Comparison of ENCODE assay signal across 11 cellular contexts in genomic region chr22:31692186-31692886, GRCh38. TPM values are rescaled to one million over a fixed set of nuclear protein-coding genes. Genes with fewer than 3 reads are reported as not detected.
A peak's percentile ranks its signal among the peaks of the same experiment; 100 is the strongest.
DNase-seq lines count a peak whose midpoint lies in the region; ATAC-seq, FAIRE-seq and TF ChIP-seq lines count a peak whose summit lies in the region.
"Had no signal": no experiment of that assay in that cellular context is flagged by ENCODE, and none has a peak within 500 bp of the region (broad histone marks: within the 10 kb centered on the region; RNA-seq: fewer than 3 reads in every experiment).

No MANE protein-coding gene starts in this region.

- H3K9me3 Mint-ChIP-seq in CD8-positive, alpha-beta T cell: no peaks in the 10 kb centered on the region
- no peaks in the 10 kb centered on the region for H3K9me3 Mint-ChIP-seq in activated naive CD8-positive, alpha-beta T cell (ENCODE audit: low read depth)
- H3K9me3 Mint-ChIP-seq: memory B cell had no signal

- CTCF ChIA-PET in CD8-positive, alpha-beta T cell (lab: Charles Lee): interaction anchor here (0.8 kb wide), 1 partner anchor 27 kb away, joined by 4 read pairs; no protein-coding TSS in a partner anchor

- dilution Hi-C loops in keratinocyte (cut with MboI; ENCODE audit: extremely low pct_ligation_motif_present, low sequenced_read_pairs): no loop called here

- H3K27ac Mint-ChIP-seq in CD8-positive, alpha-beta T cell: peak overlapping the region; percentile 56
- H3K27ac Mint-ChIP-seq in activated naive CD8-positive, alpha-beta T cell: peak overlapping the region; percentile 51
- H3K27ac Mint-ChIP-seq: memory B cell had no signal

- H3K36me3 ChIP-seq in CD8-positive, alpha-beta T cell (ENCODE audit: insufficient read depth, low read length): peaks cover 8% of the 10 kb centered on the region
- peaks cover 3 to 16% of the 10 kb centered on the region in 2 experiments for H3K36me3 ChIP-seq in keratinocyte (ENCODE audit: control insufficient read depth in 2 of 2, extremely low read depth in 1 of 2, insufficient read depth in 2 of 2, low read length in 2 of 2)

- TF ChIP-seq CTCF in CD8-positive, alpha-beta T cell (IDR thresholded peaks at IDR 0.05): no peak
- TF ChIP-seq CTCF in keratinocyte (optimal IDR thresholded peaks at IDR 0.05 in 1 of 3, IDR thresholded peaks at IDR 0.05 in 1 of 3, conservative IDR thresholded peaks at IDR 0.05 in 1 of 3; ENCODE audit: extremely low read depth in 1 of 3, insufficient read depth in 2 of 3, low read length in 3 of 3): peak in 1 of 3 experiments; percentile 16

- no peaks in the 10 kb centered on the region for H4K20me1 ChIP-seq in keratinocyte (ENCODE audit: control insufficient read depth, extremely low read depth, insufficient read depth, low read length)

- H3K27me3 ChIP-seq in CD8-positive, alpha-beta T cell (ENCODE audit: insufficient read depth, low read length): no peaks in the 10 kb centered on the region
- H3K27me3 ChIP-seq in keratinocyte (ENCODE audit: control insufficient read depth, extremely low read depth, insufficient read depth, low read length): no peaks in the 10 kb centered on the region
- H3K27me3 ChIP-seq: sigmoid colon had no signal

- no peaks in the 10 kb centered on the region for H3K4me1 ChIP-seq in CD8-positive, alpha-beta T cell (ENCODE audit: insufficient read depth, low read length)
- no peaks in the 10 kb centered on the region for H3K4me1 ChIP-seq in keratinocyte (ENCODE audit: control insufficient read depth, extremely low read depth, insufficient read depth, low read length)
- H3K4me1 ChIP-seq: sigmoid colon had no signal

- peak in 1 of 7 experiments; percentile 9 for DNase-seq in CD8-positive, alpha-beta T cell
- DNase-seq in LHCN-M2 (ENCODE audit: low read depth) (peak; percentile 72), keratinocyte (ENCODE audit: low read depth, low spot score) (peak; percentile 41), UCSD-AML1 (lab: John Stamatoyannopoulos, UW; ENCODE audit: unreplicated experiment) (no peak)
- no peak for DNase-seq in stimulated activated CD4-positive, alpha-beta T cell treated with anti-CD3 and anti-CD28 coated beads, Interleukin-12 subunit alpha, Interleukin-12 subunit beta, amount 100 ng/mL, for 4 hours
- DNase-seq: sigmoid colon, SW 1271 had no signal

- peaks cover 12% of the 10 kb centered on the region for H3K4me1 Mint-ChIP-seq in CD8-positive, alpha-beta T cell (ENCODE audit: low read depth)
- H3K4me1 Mint-ChIP-seq in activated naive CD8-positive, alpha-beta T cell (ENCODE audit: low read depth): peaks cover 14% of the 10 kb centered on the region
- H3K4me1 Mint-ChIP-seq: memory B cell had no signal

- H3K4me3 ChIP-seq in CD8-positive, alpha-beta T cell (ENCODE audit: low read depth, low read length): no peak overlapping the region
- H3K4me3 ChIP-seq in keratinocyte (ENCODE audit: control insufficient read depth in 2 of 3, extremely low read depth in 1 of 3, insufficient read depth in 2 of 3, low read depth in 1 of 3, low read length in 3 of 3): no peak overlapping the region
- H3K4me3 ChIP-seq: sigmoid colon had no signal

- H3K9ac ChIP-seq in keratinocyte (ENCODE audit: control insufficient read depth, extremely low read depth, insufficient read depth, low read length): no peak overlapping the region

- FAIRE-seq in keratinocyte (lab: Jason Lieb, UNC): peak; percentile 77

- no peaks in the 10 kb centered on the region for H3K9me3 ChIP-seq in CD8-positive, alpha-beta T cell (ENCODE audit: low read length)
- H3K9me3 ChIP-seq in keratinocyte (ENCODE audit: control insufficient read depth, low read depth, low read length): no peaks in the 10 kb centered on the region
- H3K9me3 ChIP-seq: sigmoid colon had no signal

- H3K4me2 ChIP-seq in keratinocyte (ENCODE audit: control insufficient read depth, extremely low read depth, insufficient read depth, low read depth, low read length): no peak overlapping the region

- no peak overlapping the region for H3K27ac ChIP-seq in CD8-positive, alpha-beta T cell (ENCODE audit: low read depth, low read length)
- H3K27ac ChIP-seq in keratinocyte (ENCODE audit: control insufficient read depth, insufficient read depth, low read length): no peak overlapping the region
- H3K27ac ChIP-seq: sigmoid colon had no signal

- no peaks in the 10 kb centered on the region for H3K27me3 Mint-ChIP-seq in CD8-positive, alpha-beta T cell (ENCODE audit: low read depth)
- no peaks in the 10 kb centered on the region for H3K27me3 Mint-ChIP-seq in activated naive CD8-positive, alpha-beta T cell
- H3K27me3 Mint-ChIP-seq: memory B cell had no signal

- POLR2A ChIA-PET in CD8-positive, alpha-beta T cell (lab: Charles Lee): interaction anchor here (1.5 kb wide), 1 partner anchor 30 kb away, joined by 4 read pairs; the partner anchor contains the start of gene PISD

- no peak overlapping the region for H2AFZ ChIP-seq in keratinocyte (ENCODE audit: control insufficient read depth, low read length)

- no peaks in the 10 kb centered on the region for H3K9me1 ChIP-seq in keratinocyte (ENCODE audit: control insufficient read depth, extremely low read depth, insufficient read depth, low read length)

- intact Hi-C loops in CD8-positive, alpha-beta T cell (cut with DNase I, micrococcal nuclease): loop anchor here in 1 of 2 experiments (1.0 kb wide), 1 partner anchor 30 kb away; the partner anchor contains the start of gene PISD

- peaks cover 59% of the 10 kb centered on the region for H3K36me3 Mint-ChIP-seq in CD8-positive, alpha-beta T cell
- peaks cover 7% of the 10 kb centered on the region for H3K36me3 Mint-ChIP-seq in activated naive CD8-positive, alpha-beta T cell

- H3K79me2 ChIP-seq in keratinocyte (ENCODE audit: control insufficient read depth, insufficient read depth, low read length): no peaks in the 10 kb centered on the region

- ATAC-seq in CD8-positive, alpha-beta T cell: peak; percentile 73
- ATAC-seq in HG02973 (IDR thresholded peaks at IDR 0.05; ENCODE audit: unreplicated experiment): no peak
- ATAC-seq in HG02588 (IDR thresholded peaks at IDR 0.05; ENCODE audit: unreplicated experiment): no peak

- H3K4me3 Mint-ChIP-seq in CD8-positive, alpha-beta T cell: no peak overlapping the region
- H3K4me3 Mint-ChIP-seq in activated naive CD8-positive, alpha-beta T cell: no peak overlapping the region
- H3K4me3 Mint-ChIP-seq: memory B cell had no signal

RNA-seq across cellular contexts. Expression of gene PISD, which starts 30.3 kb away (rescaled TPM):
- 10 to 100 TPM; 41.2 to 43.6 TPM for total RNA-seq in CD8-positive, alpha-beta T cell
- 28.7 and 36.0 TPM in 2 replicates for total RNA-seq in LHCN-M2 (2014; rRNA removed)
- polyA plus RNA-seq in LHCN-M2 (2012): 14.3 TPM
- polyA plus RNA-seq in keratinocyte: 25.5 to 36.6 TPM (median 26.4 TPM) in 3 replicates
- polyA plus RNA-seq in keratinocyte (2011; ENCODE audit: low read depth): 13.3 TPM
- polyA plus RNA-seq in keratinocyte (2011; cell fraction: cytosol; rRNA removed): 18.1 and 21.8 TPM in 2 replicates
- polyA plus RNA-seq in keratinocyte (2011; cell fraction: nucleus; rRNA removed): 75.7 and 82.6 TPM in 2 replicates
- polyA plus RNA-seq in keratinocyte (2012; ENCODE audit: low replicate concordance): 29.1 and 32.1 TPM in 2 replicates
- polyA minus RNA-seq in keratinocyte: 23.8 to 42.9 TPM (median 34.6 TPM) in 3 replicates
- 36.1 TPM for polyA minus RNA-seq in keratinocyte (2011; cell fraction: cytosol; rRNA and poly(A)+ RNA removed)
- polyA minus RNA-seq in keratinocyte (2011; cell fraction: nucleus; rRNA and poly(A)+ RNA removed): 36.1 and 36.8 TPM in 2 replicates

RNA-seq across cellular contexts. Expression of gene PRR14L, which starts 57.6 kb away (rescaled TPM):
- total RNA-seq in CD8-positive, alpha-beta T cell: 10 to 100 TPM; 17.8 to 21.2 TPM
- total RNA-seq in LHCN-M2 (2014; rRNA removed): 9.6 and 12.8 TPM in 2 replicates
- 5.9 TPM for polyA plus RNA-seq in LHCN-M2 (2012)
- 12.3 to 14.0 TPM (median 13.6 TPM) in 3 replicates for polyA plus RNA-seq in keratinocyte
- 19.1 TPM for polyA plus RNA-seq in keratinocyte (2011; ENCODE audit: low read depth)
- 6.4 and 9.5 TPM in 2 replicates for polyA plus RNA-seq in keratinocyte (2011; cell fraction: cytosol; rRNA removed)
- polyA plus RNA-seq in keratinocyte (2011; cell fraction: nucleus; rRNA removed): 27.1 and 30.0 TPM in 2 replicates
- 11.1 and 13.5 TPM in 2 replicates for polyA plus RNA-seq in keratinocyte (2012; ENCODE audit: low replicate concordance)
- polyA minus RNA-seq in keratinocyte: 46.6 to 61.2 TPM (median 49.5 TPM) in 3 replicates
- 20.3 TPM for polyA minus RNA-seq in keratinocyte (2011; cell fraction: cytosol; rRNA and poly(A)+ RNA removed)
- polyA minus RNA-seq in keratinocyte (2011; cell fraction: nucleus; rRNA and poly(A)+ RNA removed): 49.2 and 74.6 TPM in 2 replicates

Comparison
In these comparisons a context has a peak if more than half of its experiments do, and no peak if none do; other contexts are left out.
1. DNase-seq: peak in LHCN-M2 (single experiment) and keratinocyte (single experiment); none in stimulated activated CD4-positive, alpha-beta T cell treated with anti-CD3 and anti-CD28 coated beads, Interleukin-12 subunit alpha, Interleukin-12 subunit beta, amount 100 ng/mL, for 4 hours (single experiment) and UCSD-AML1 (single experiment).